In the genomic region with DNA sequence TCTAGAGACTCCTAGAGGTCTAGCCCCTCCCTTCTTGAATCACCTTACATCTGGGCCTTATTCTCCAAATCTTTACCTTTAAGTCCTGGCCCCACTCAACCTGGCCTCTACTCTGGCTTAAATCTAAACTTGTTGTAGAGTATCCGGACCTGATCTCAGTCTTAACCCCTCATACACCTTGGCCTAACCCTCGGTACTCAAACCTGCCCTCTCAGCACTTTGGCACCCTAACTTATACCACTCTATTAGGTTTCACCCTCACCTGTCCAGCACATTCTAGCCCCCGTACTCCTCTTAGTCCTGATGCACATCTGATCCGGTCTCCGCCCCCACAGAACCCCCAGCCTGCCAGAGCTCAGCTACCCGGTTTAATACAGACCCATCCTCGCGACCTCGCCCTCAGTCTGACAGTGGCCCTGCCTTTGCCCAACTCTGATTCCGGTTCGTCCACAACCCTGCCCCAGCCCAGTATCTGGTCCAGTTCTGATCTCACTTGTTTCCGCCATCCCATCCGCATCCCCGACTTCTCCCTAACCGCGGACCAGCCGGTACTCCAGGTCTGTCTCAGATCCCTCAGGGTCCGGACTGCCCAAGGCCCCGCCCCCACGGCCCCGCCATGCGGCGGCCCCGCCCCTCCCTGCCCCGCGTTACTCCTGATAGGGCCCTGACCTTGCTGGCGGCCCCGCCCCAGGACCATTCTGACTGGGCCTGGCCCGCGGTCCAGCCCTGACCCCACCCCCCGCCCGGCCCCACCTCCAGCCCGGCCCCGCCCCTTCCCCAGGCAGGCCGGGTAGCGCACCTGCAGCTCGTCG, we compare ENCODE assay signal across 8 cellular contexts. TPM values are rescaled to one million over a fixed set of nuclear protein-coding genes. Genes with fewer than 3 reads are reported as not detected.
A peak's percentile ranks its signal among the peaks of the same experiment; 100 is the strongest.
DNase-seq lines count a peak whose midpoint lies in the region; ATAC-seq, FAIRE-seq and TF ChIP-seq lines count a peak whose summit lies in the region.

No MANE protein-coding gene starts in this region.

- POLR2A ChIA-PET in activated B cell treated with CpG ODN at 0.5 μM for 24 hours (lab: Charles Lee) = interaction anchor here (0.6 to 2.6 kb wide), 7 partner anchors 18 to 363 kb away, joined by 3 to 54 read pairs (median 5); a partner anchor contains a TSS

- no peaks in the 10 kb centered on the region for H3K27me3 ChIP-seq in bronchial epithelial cell (ENCODE audit: control insufficient read depth, insufficient read depth, low read length)

- FAIRE-seq in bronchial epithelial cell (lab: Jason Lieb, UNC) = no peak

- H3K36me3 ChIP-seq in bronchial epithelial cell (ENCODE audit: control insufficient read depth, insufficient read depth, low read length) = no peaks in the 10 kb centered on the region

- H3K27ac ChIP-seq in skin epidermis = peak overlapping the region in 6 of 21 experiments; percentile 7 to 86 (median 78)

- H3K4me3 ChIP-seq in bronchial epithelial cell (ENCODE audit: low read depth, low read length) (peak overlapping the region; percentile 70), skin epidermis (peak overlapping the region; percentile 63 to 97 (median 86))

- peak overlapping the region; percentile 89 for H3K4me3 Mint-ChIP-seq in activated B cell treated with CpG ODN at 0.5 μM for 24 hours

- peak; percentile 76 for ATAC-seq in GM18511 (IDR thresholded peaks at IDR 0.05; ENCODE audit: unreplicated experiment)
- peak; percentile 72 for ATAC-seq in HG03095 (IDR thresholded peaks at IDR 0.05; ENCODE audit: unreplicated experiment)
- peak; percentile 91 for ATAC-seq in activated B cell treated with CpG ODN at 0.5 μM for 24 hours (ENCODE audit: low read depth)
- no peak for ATAC-seq in HG03097 (IDR thresholded peaks at IDR 0.05; ENCODE audit: low FRiP score, unreplicated experiment)

- H3K36me3 Mint-ChIP-seq in activated B cell treated with CpG ODN at 0.5 μM for 24 hours (ENCODE audit: low read depth) = peaks cover 6% of the 10 kb centered on the region

- no peaks in the 10 kb centered on the region for H3K9me3 Mint-ChIP-seq in activated B cell treated with CpG ODN at 0.5 μM for 24 hours

- CTCF ChIA-PET in activated B cell treated with CpG ODN at 0.5 μM for 24 hours (lab: Charles Lee) = interaction anchor here (1.1 to 2.2 kb wide), 3 partner anchors 12 to 115 kb away, joined by 3 to 9 read pairs (median 4); no protein-coding TSS in a partner anchor

- TF ChIP-seq CTCF in activated B cell treated with CpG ODN at 0.5 μM for 24 hours (IDR thresholded peaks at IDR 0.05) = no peak
- TF ChIP-seq CTCF in bronchial epithelial cell (IDR thresholded peaks at IDR 0.05; ENCODE audit: insufficient read depth, low read length, severe bottlenecking) = no peak

- intact Hi-C loops in activated B cell treated with CpG ODN at 0.5 μM for 24 hours (cut with micrococcal nuclease) = loop anchor here (1.0 to 5.0 kb wide), 5 partner anchors 53 to 363 kb away; a partner anchor contains a TSS

- DNase-seq in NCI-H2196 treated with DMSO at 0.1 percent for 48 hours (lab: John Stamatoyannopoulos, UW; ENCODE audit: unreplicated experiment) (peak; percentile 80), activated B cell treated with CpG ODN at 0.5 μM for 24 hours (no peak), bronchial epithelial cell (ENCODE audit: low read depth) (peak; percentile 63), iPS-NIHi7 (ENCODE audit: extremely low spot score) (peak; percentile 99)

- peak overlapping the region; percentile 79 for H3K27ac Mint-ChIP-seq in activated B cell treated with CpG ODN at 0.5 μM for 24 hours

- peaks cover 9% of the 10 kb centered on the region for H3K27me3 Mint-ChIP-seq in activated B cell treated with CpG ODN at 0.5 μM for 24 hours

- H3K4me1 Mint-ChIP-seq in activated B cell treated with CpG ODN at 0.5 μM for 24 hours = peaks cover 21% of the 10 kb centered on the region

RNA-seq across cellular contexts. Expression of a gene that starts 1.4 kb away (rescaled TPM):
- total RNA-seq in activated B cell treated with CpG ODN at 0.5 μM for 24 hours (10.1 and 10.9 TPM in 2 replicates), bronchial epithelial cell (0.79 and 2.0 TPM in 2 replicates)
